Comparison of ENCODE assay signal across 1 cellular context in the genomic region with DNA sequence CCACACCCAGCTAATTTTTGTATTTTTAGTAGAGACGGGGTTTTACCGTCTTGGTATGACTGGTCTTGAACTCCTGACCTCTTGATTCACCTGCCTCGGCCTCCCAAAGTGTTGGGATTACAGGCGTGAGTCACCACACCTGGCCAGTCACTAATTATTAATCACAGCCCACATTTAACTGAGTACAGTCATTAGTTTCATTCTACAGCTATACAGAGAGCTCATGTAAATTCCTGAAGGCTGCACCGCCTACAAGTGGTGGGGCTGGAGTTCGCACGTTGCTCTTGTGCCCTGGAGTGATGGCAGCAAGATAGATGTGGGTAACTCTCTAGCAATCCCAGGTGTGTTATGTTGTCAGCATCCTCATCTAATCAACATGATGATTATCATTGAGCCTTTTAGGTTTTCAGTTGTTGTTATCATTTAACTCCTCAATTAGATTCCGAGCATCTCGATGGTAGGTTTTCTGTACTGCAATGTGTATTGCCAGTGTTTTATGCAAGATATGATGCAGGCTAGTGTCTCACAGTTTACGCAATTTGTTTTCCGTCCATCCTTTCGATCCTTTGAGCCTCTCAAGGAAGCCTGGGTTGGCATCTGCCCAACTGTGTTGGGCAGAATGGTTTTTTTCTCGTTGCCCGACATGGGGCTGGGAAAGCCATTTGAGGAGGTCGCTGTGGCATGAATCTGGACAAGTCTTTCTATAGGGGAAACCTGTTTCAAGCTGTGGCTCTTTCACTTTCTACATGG.
TF ChIP-seq lines count a peak whose summit lies in the region.

No MANE protein-coding gene starts in this region.

TF ChIP-seq in HCT116, 20 proteins besides CTCF, POLR2A, EP300 and RAD21 (continued from another document):
- TF ChIP-seq, protein P1, sequence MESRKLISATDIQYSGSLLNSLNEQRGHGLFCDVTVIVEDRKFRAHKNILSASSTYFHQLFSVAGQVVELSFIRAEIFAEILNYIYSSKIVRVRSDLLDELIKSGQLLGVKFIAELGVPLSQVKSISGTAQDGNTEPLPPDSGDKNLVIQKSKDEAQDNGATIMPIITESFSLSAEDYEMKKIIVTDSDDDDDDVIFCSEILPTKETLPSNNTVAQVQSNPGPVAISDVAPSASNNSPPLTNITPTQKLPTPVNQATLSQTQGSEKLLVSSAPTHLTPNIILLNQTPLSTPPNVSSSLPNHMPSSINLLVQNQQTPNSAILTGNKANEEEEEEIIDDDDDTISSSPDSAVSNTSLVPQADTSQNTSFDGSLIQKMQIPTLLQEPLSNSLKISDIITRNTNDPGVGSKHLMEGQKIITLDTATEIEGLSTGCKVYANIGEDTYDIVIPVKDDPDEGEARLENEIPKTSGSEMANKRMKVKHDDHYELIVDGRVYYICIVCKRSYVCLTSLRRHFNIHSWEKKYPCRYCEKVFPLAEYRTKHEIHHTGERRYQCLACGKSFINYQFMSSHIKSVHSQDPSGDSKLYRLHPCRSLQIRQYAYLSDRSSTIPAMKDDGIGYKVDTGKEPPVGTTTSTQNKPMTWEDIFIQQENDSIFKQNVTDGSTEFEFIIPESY (IDR thresholded peaks at IDR 0.05; ENCODE audit: extremely low read depth, insufficient replicate concordance, low read length) = no peak
- TF ChIP-seq FOSL1 (IDR thresholded peaks at IDR 0.05; ENCODE audit: low read depth) (peak; percentile 58), SP1 (IDR thresholded peaks at IDR 0.05; ENCODE audit: low read depth) (peak; percentile 38), POLR2AphosphoS5 (IDR thresholded peaks at IDR 0.05; ENCODE audit: low read depth, low read length) (no peak), TCF7L2 (IDR thresholded peaks at IDR 0.05; ENCODE audit: borderline replicate concordance, extremely low read depth, insufficient read depth, insufficient read length) (no peak), CEBPB (IDR thresholded peaks at IDR 0.05; ENCODE audit: low read depth) (no peak), SIN3A (IDR thresholded peaks at IDR 0.05; ENCODE audit: low read depth) (no peak), ZFX (IDR thresholded peaks at IDR 0.05) (no peak), EZH2 (IDR thresholded peaks at IDR 0.05) (no peak), ZNF274 (IDR thresholded peaks at IDR 0.05; ENCODE audit: low read depth, low read length) (no peak), ELF1 (IDR thresholded peaks at IDR 0.05; ENCODE audit: borderline replicate concordance, low read depth) (no peak), SRF (IDR thresholded peaks at IDR 0.05; ENCODE audit: low read depth) (no peak), JUND (IDR thresholded peaks at IDR 0.05) (peak; percentile 62), CBX3 (IDR thresholded peaks at IDR 0.05; ENCODE audit: low read depth) (peak; percentile 45; the same call in 1 of the 2 replicates), EGR1 (IDR thresholded peaks at IDR 0.05; ENCODE audit: low read depth) (no peak), YY1 (IDR thresholded peaks at IDR 0.05; ENCODE audit: extremely low read depth, insufficient replicate concordance, low read depth, low read length) (no peak)
- TF ChIP-seq, protein P2, sequence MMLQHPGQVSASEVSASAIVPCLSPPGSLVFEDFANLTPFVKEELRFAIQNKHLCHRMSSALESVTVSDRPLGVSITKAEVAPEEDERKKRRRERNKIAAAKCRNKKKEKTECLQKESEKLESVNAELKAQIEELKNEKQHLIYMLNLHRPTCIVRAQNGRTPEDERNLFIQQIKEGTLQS (IDR thresholded peaks at IDR 0.05) = no peak
- TF ChIP-seq, protein P3, sequence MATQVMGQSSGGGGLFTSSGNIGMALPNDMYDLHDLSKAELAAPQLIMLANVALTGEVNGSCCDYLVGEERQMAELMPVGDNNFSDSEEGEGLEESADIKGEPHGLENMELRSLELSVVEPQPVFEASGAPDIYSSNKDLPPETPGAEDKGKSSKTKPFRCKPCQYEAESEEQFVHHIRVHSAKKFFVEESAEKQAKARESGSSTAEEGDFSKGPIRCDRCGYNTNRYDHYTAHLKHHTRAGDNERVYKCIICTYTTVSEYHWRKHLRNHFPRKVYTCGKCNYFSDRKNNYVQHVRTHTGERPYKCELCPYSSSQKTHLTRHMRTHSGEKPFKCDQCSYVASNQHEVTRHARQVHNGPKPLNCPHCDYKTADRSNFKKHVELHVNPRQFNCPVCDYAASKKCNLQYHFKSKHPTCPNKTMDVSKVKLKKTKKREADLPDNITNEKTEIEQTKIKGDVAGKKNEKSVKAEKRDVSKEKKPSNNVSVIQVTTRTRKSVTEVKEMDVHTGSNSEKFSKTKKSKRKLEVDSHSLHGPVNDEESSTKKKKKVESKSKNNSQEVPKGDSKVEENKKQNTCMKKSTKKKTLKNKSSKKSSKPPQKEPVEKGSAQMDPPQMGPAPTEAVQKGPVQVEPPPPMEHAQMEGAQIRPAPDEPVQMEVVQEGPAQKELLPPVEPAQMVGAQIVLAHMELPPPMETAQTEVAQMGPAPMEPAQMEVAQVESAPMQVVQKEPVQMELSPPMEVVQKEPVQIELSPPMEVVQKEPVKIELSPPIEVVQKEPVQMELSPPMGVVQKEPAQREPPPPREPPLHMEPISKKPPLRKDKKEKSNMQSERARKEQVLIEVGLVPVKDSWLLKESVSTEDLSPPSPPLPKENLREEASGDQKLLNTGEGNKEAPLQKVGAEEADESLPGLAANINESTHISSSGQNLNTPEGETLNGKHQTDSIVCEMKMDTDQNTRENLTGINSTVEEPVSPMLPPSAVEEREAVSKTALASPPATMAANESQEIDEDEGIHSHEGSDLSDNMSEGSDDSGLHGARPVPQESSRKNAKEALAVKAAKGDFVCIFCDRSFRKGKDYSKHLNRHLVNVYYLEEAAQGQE (IDR thresholded peaks at IDR 0.05; ENCODE audit: low read depth) = no peak
- TF ChIP-seq, protein P4, sequence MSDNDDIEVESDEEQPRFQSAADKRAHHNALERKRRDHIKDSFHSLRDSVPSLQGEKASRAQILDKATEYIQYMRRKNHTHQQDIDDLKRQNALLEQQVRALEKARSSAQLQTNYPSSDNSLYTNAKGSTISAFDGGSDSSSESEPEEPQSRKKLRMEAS (IDR thresholded peaks at IDR 0.05) = no peak
